In genomic region chr3:9911863-9912262, GRCh38 we compare ENCODE assay signal across 16 cellular contexts.
DNase-seq lines count a peak whose midpoint lies in the region; FAIRE-seq and TF ChIP-seq lines count a peak whose summit lies in the region.
"Had no signal": no experiment of that assay in that cellular context is flagged by ENCODE, and none has a peak within 500 bp of the region (broad histone marks: within the 10 kb centered on the region; RNA-seq: fewer than 3 reads in every experiment).

No MANE protein-coding gene starts in this region.

- in situ Hi-C loops in brain microvascular endothelial cell (cut with HindIII; ENCODE audit: low pct_ligation_motif_present, low sequenced_read_pairs) = no loop called here

- no peaks in the 10 kb centered on the region for H3K27me3 ChIP-seq in brain microvascular endothelial cell (replicated peaks)

- H3K27ac ChIP-seq in 22Rv1 (peak overlapping the region; percentile 89), HEK293 (ENCODE audit: extremely low read depth, low read depth, low read length) (no peak overlapping the region), brain microvascular endothelial cell (no peak overlapping the region)

- no peaks in the 10 kb centered on the region for H3K9me3 ChIP-seq in HEK293 (ENCODE audit: control insufficient read depth, insufficient read depth, low read depth, low read length)
- H3K9me3 ChIP-seq: Caco-2 had no signal

- POLR2A ChIA-PET in HEK293 (lab: Yijun Ruan, JAX) = interaction anchor here (0.6 to 1.5 kb wide), 4 partner anchors 14 to 67 kb away, joined by 3 to 4 read pairs (median 4); partner anchors contain the start of gene CRELD1

- H3K4me3 ChIP-seq in HEK293 (ENCODE audit: low read depth, low read length) (no peak overlapping the region), brain microvascular endothelial cell (ENCODE audit: low read depth, low read length) (no peak overlapping the region)

- TF ChIP-seq CTCF in 22Rv1 (IDR thresholded peaks at IDR 0.05) = no peak
- TF ChIP-seq CTCF in HEK293 (tag by site-specific recombination; IDR thresholded peaks at IDR 0.05) = no peak
- TF ChIP-seq CTCF in brain microvascular endothelial cell (IDR thresholded peaks at IDR 0.05; ENCODE audit: low read depth, low read length, missing control alignments) = no peak

- peaks cover 16% of the 10 kb centered on the region for H3K4me1 ChIP-seq in HEK293 (ENCODE audit: control insufficient read depth, insufficient read depth, low read length)

- no peaks in the 10 kb centered on the region for H3K36me3 ChIP-seq in HEK293 (ENCODE audit: control insufficient read depth in 2 of 2, insufficient read depth in 1 of 2, low read length in 2 of 2)
- H3K36me3 ChIP-seq in brain microvascular endothelial cell (replicated peaks) = no peaks in the 10 kb centered on the region

- no peak for FAIRE-seq in RCC 7860 (lab: Jason Lieb, UNC)
- FAIRE-seq: HTR-8/SVneo had no signal

- CTCF ChIA-PET in HEK293 (lab: Yijun Ruan, JAX) = interaction anchor here (0.8 to 2.8 kb wide), 3 partner anchors 20 to 63 kb away, joined by 5 to 16 read pairs (median 7); no protein-coding TSS in a partner anchor

- DNase-seq in RCC 7860 (ENCODE audit: low spot score) (peak; percentile 9), brain microvascular endothelial cell (peak; percentile 18), hepatic stellate cell (ENCODE audit: low spot score) (no peak), NCI-H1417 (lab: John Stamatoyannopoulos, UW) (no peak), SIG-M5 treated with dmso at 0.1 percent for 504 hours (lab: John Stamatoyannopoulos, UW; ENCODE audit: unreplicated experiment) (no peak), DMS79 treated with DMSO at 0.1 percent for 48 hours (lab: John Stamatoyannopoulos, UW) (no peak)
- DNase-seq: Caco-2, DMS153, H7, NCI-H1048, NCI-H2081 treated with DMSO at 0.1 percent for 48 hours, NCI-H510A, SHP77 treated with DMSO at 0.1 percent for 48 hours had no signal

TF ChIP-seq in HEK293, 187 proteins besides CTCF, POLR2A, EP300 and RAD21:
- TF ChIP-seq ZBTB8A (tag by site-specific recombination; IDR thresholded peaks at IDR 0.05) (peak; percentile 38; the same call in 1 of the 2 replicates), ZBTB26 (tag by site-specific recombination; optimal IDR thresholded peaks at IDR 0.05) (no peak)

Comparison
In these comparisons a context has a peak if more than half of its experiments do, and no peak if none do; other contexts are left out.
1. DNase-seq: peak in RCC 7860 (single experiment) and brain microvascular endothelial cell (single experiment); none in hepatic stellate cell (single experiment), NCI-H1417 (0 of 3), SIG-M5 treated with dmso at 0.1 percent for 504 hours (single experiment) and DMS79 treated with DMSO at 0.1 percent for 48 hours (single experiment).